20 cellular contexts compared by ENCODE assay signal in genomic region chr12:109762071-109762672, GRCh38. TPM values are rescaled to one million over a fixed set of nuclear protein-coding genes. Genes with fewer than 3 reads are reported as not detected.
DNase-seq lines count a peak whose midpoint lies in the region; ATAC-seq and TF ChIP-seq lines count a peak whose summit lies in the region.
"Had no signal": no experiment of that assay in that cellular context is flagged by ENCODE, and none has a peak within 500 bp of the region (broad histone marks: within the 10 kb centered on the region; RNA-seq: fewer than 3 reads in every experiment).

No MANE protein-coding gene starts in this region.

- WGBS in heart right ventricle, 2 donors: 87 to 88% methylated on average over 12 of the region's 12 CpGs

- DNase-seq in left ventricle myocardium superior (peak; percentile 14), heart right ventricle (no peak), activated B cell treated with CpG ODN at 0.5 μM for 24 hours (peak; percentile 7), mesenteric fat pad (ENCODE audit: low spot score) (peak; percentile 53), upper lobe of right lung (peak; percentile 32)
- DNase-seq: activated CD4-positive, alpha-beta T cell treated with anti-CD3 and anti-CD28 coated beads for 48 hours; activated gamma-delta T cell; foreskin fibroblast; GF-D8; NCI-H1436; NCI-H524; stimulated activated naive B cell treated with anti-CD40 and anti-IgM and Interleukin-4, amounts not matched to agents 10 μg/mL and 1 μg/mL and 100 μg/mL, for 72 hours had no signal

- ATAC-seq in left ventricle myocardium superior (no peak), heart right ventricle (no peak), activated B cell treated with CpG ODN at 0.5 μM for 24 hours (ENCODE audit: low read depth) (no peak), upper lobe of right lung (no peak), HG03521 (IDR thresholded peaks at IDR 0.05; ENCODE audit: unreplicated experiment) (no peak), GM21360 (IDR thresholded peaks at IDR 0.05; ENCODE audit: unreplicated experiment) (no peak)
- ATAC-seq in stimulated activated memory B cell treated with anti-CD40 and anti-IgM and Interleukin-4, amounts not matched to agents 10 μg/mL and 1 μg/mL and 100 μg/mL, for 72 hours: no peak
- ATAC-seq: CD8-positive, alpha-beta T cell; Right ventricle myocardium inferior had no signal

- H3K9me3 ChIP-seq in heart right ventricle: peaks cover 0 to 12% (median 6%) of the 10 kb centered on the region in 11 donors
- H3K9me3 ChIP-seq in upper lobe of right lung: no peaks in the 10 kb centered on the region

- intact Hi-C loops in left ventricle myocardium superior (cut with micrococcal nuclease): no loop called here
- intact Hi-C loops in heart right ventricle (cut with DNase I): no loop called here
- intact Hi-C loops in activated B cell treated with CpG ODN at 0.5 μM for 24 hours (cut with micrococcal nuclease): no loop called here
- intact Hi-C loops in upper lobe of right lung (cut with DNase I): no loop called here

- TF ChIP-seq CTCF in heart right ventricle (IDR thresholded peaks at IDR 0.05): no peak
- no peak for TF ChIP-seq CTCF in activated B cell treated with CpG ODN at 0.5 μM for 24 hours (IDR thresholded peaks at IDR 0.05)
- TF ChIP-seq CTCF in upper lobe of right lung (IDR thresholded peaks at IDR 0.05): no peak

- no peaks in the 10 kb centered on the region for H3K27me3 ChIP-seq in heart right ventricle
- H3K27me3 ChIP-seq in upper lobe of right lung: no peaks in the 10 kb centered on the region
- H3K27me3 ChIP-seq: hepatocyte had no signal

- no peaks in the 10 kb centered on the region for H3K36me3 Mint-ChIP-seq in activated B cell treated with CpG ODN at 0.5 μM for 24 hours (ENCODE audit: low read depth)
- H3K36me3 Mint-ChIP-seq in stimulated activated memory B cell treated with anti-CD40 and anti-IgM and Interleukin-4, amounts not matched to agents 10 μg/mL and 1 μg/mL and 100 μg/mL, for 72 hours: peaks cover 4% of the 10 kb centered on the region
- H3K36me3 Mint-ChIP-seq: CD8-positive, alpha-beta T cell had no signal

- H3K27ac ChIP-seq in heart right ventricle: no peak overlapping the region
- H3K27ac ChIP-seq in upper lobe of right lung: no peak overlapping the region
- H3K27ac ChIP-seq: hepatocyte, HL-60, tibial nerve had no signal

- POLR2A ChIA-PET in activated B cell treated with CpG ODN at 0.5 μM for 24 hours (lab: Charles Lee): no interaction called here

- no peak overlapping the region for H3K4me3 ChIP-seq in heart right ventricle
- no peak overlapping the region for H3K4me3 ChIP-seq in upper lobe of right lung
- H3K4me3 ChIP-seq: hepatocyte, tibial nerve had no signal

- H3K9me3 Mint-ChIP-seq in activated B cell treated with CpG ODN at 0.5 μM for 24 hours: peaks cover 9% of the 10 kb centered on the region
- H3K9me3 Mint-ChIP-seq in stimulated activated memory B cell treated with anti-CD40 and anti-IgM and Interleukin-4, amounts not matched to agents 10 μg/mL and 1 μg/mL and 100 μg/mL, for 72 hours: peaks cover 6% of the 10 kb centered on the region

- no peak overlapping the region for H3K4me3 Mint-ChIP-seq in activated B cell treated with CpG ODN at 0.5 μM for 24 hours
- H3K4me3 Mint-ChIP-seq in stimulated activated memory B cell treated with anti-CD40 and anti-IgM and Interleukin-4, amounts not matched to agents 10 μg/mL and 1 μg/mL and 100 μg/mL, for 72 hours: no peak overlapping the region
- H3K4me3 Mint-ChIP-seq: CD8-positive, alpha-beta T cell; stimulated activated naive B cell treated with anti-CD40 and anti-IgM and Interleukin-4, amounts not matched to agents 10 μg/mL and 1 μg/mL and 100 μg/mL, for 72 hours had no signal

- H3K36me3 ChIP-seq in heart right ventricle (no peaks in the 10 kb centered on the region), upper lobe of right lung (no peaks in the 10 kb centered on the region)

- no peaks in the 10 kb centered on the region for H3K4me1 Mint-ChIP-seq in activated B cell treated with CpG ODN at 0.5 μM for 24 hours
- H3K4me1 Mint-ChIP-seq in stimulated activated memory B cell treated with anti-CD40 and anti-IgM and Interleukin-4, amounts not matched to agents 10 μg/mL and 1 μg/mL and 100 μg/mL, for 72 hours: no peaks in the 10 kb centered on the region
- H3K4me1 Mint-ChIP-seq: stimulated activated naive B cell treated with anti-CD40 and anti-IgM and Interleukin-4, amounts not matched to agents 10 μg/mL and 1 μg/mL and 100 μg/mL, for 72 hours had no signal

- peaks cover 0 to 18% (median 14%) of the 10 kb centered on the region in 9 donors for H3K4me1 ChIP-seq in heart right ventricle
- H3K4me1 ChIP-seq in upper lobe of right lung: peaks cover 8% of the 10 kb centered on the region

- no peak overlapping the region for H3K27ac Mint-ChIP-seq in activated B cell treated with CpG ODN at 0.5 μM for 24 hours
- no peak overlapping the region for H3K27ac Mint-ChIP-seq in stimulated activated memory B cell treated with anti-CD40 and anti-IgM and Interleukin-4, amounts not matched to agents 10 μg/mL and 1 μg/mL and 100 μg/mL, for 72 hours
- H3K27ac Mint-ChIP-seq: CD8-positive, alpha-beta T cell; stimulated activated naive B cell treated with anti-CD40 and anti-IgM and Interleukin-4, amounts not matched to agents 10 μg/mL and 1 μg/mL and 100 μg/mL, for 72 hours had no signal

- H3K27me3 Mint-ChIP-seq in activated B cell treated with CpG ODN at 0.5 μM for 24 hours: no peaks in the 10 kb centered on the region
- peaks cover 19% of the 10 kb centered on the region for H3K27me3 Mint-ChIP-seq in stimulated activated memory B cell treated with anti-CD40 and anti-IgM and Interleukin-4, amounts not matched to agents 10 μg/mL and 1 μg/mL and 100 μg/mL, for 72 hours

- CTCF ChIA-PET in activated B cell treated with CpG ODN at 0.5 μM for 24 hours (lab: Charles Lee): no interaction called here

RNA-seq across cellular contexts. Expression of gene FAM222A, which starts 48.5 kb away (rescaled TPM):
- total RNA-seq in left ventricle myocardium superior (25.7 TPM), heart right ventricle (10 to 100 TPM in 5 of 10 donors, 1 to 10 TPM in 5; 3.4 to 26.0 (median 8.6) TPM), activated B cell treated with CpG ODN at 0.5 μM for 24 hours (0.73 and 1.6 TPM in 2 replicates), mesenteric fat pad (2.7 TPM), upper lobe of right lung (6.2 TPM)
- polyA plus RNA-seq in heart right ventricle: 1 to 10 TPM; 2.7 to 6.2 TPM

Comparison
In these comparisons a context has a peak if more than half of its experiments do, and no peak if none do; other contexts are left out.
1. DNase-seq: peak in left ventricle myocardium superior (single experiment), activated B cell treated with CpG ODN at 0.5 μM for 24 hours (single experiment), mesenteric fat pad (single experiment) and upper lobe of right lung (single experiment); none in heart right ventricle (0 of 2).